In the genomic region with DNA sequence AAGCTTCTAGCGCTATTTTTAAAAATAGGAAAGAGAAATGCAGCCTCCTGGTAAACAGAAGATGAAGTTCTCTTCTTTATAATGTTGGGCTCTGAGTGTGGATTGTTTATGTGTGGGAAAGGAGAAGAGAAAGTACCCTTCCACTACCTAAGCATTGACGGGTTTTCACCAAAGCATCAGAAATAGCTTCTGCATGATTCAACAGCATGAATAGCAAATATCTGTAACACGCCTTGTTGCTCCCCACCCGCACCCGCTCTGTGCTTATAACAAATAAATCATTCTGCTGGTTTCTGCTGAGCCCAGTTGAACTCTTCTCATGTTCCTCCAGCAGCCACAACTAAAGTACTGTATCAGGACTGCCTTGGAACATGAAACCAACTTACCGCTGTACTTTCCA, we compare ENCODE assay signal across 10 cellular contexts. TPM values are rescaled to one million over a fixed set of nuclear protein-coding genes. Genes with fewer than 3 reads are reported as not detected.
DNase-seq lines count a peak whose midpoint lies in the region; ATAC-seq, FAIRE-seq and TF ChIP-seq lines count a peak whose summit lies in the region.
"Had no signal": no experiment of that assay in that cellular context is flagged by ENCODE, and none has a peak within 500 bp of the region (broad histone marks: within the 10 kb centered on the region; RNA-seq: fewer than 3 reads in every experiment).

No MANE protein-coding gene starts in this region.

- H3K9ac ChIP-seq in mesendoderm (ENCODE audit: low read length): no peak overlapping the region
- H3K9ac ChIP-seq: parathyroid adenoma had no signal

- no peaks in the 10 kb centered on the region for H3K27me3 ChIP-seq in GM23338 (ENCODE audit: insufficient read depth)
- H3K27me3 ChIP-seq in mesendoderm (ENCODE audit: insufficient read depth, low read length, poor library complexity): no peaks in the 10 kb centered on the region
- H3K27me3 ChIP-seq: dorsolateral prefrontal cortex had no signal

- no peak overlapping the region for H3K4ac ChIP-seq in mesendoderm (ENCODE audit: low read depth, low read length)

- H3K4me3 Mint-ChIP-seq in GM23338 (no peak overlapping the region), memory B cell (peak overlapping the region; percentile 85)

- ATAC-seq in GM23338 (no peak), memory B cell (ENCODE audit: low read depth) (peak; percentile 91)

- H3K27ac ChIP-seq in GM23338 (ENCODE audit: low read depth) (no peak overlapping the region), mesendoderm (ENCODE audit: low read depth, low read length) (no peak overlapping the region)
- H3K27ac ChIP-seq: parathyroid adenoma had no signal

- WGBS in mesendoderm (ENCODE audit: extremely low coverage, insufficient coverage, low lambda C conversion rate): no CpG with 5 or more reads among the region's 6 CpGs

- H4K5ac ChIP-seq in mesendoderm (ENCODE audit: low read length): no peak overlapping the region

- H2AK5ac ChIP-seq in mesendoderm (ENCODE audit: low read length): no peak overlapping the region

- TF ChIP-seq CTCF in GM23338 (conservative IDR thresholded peaks at IDR 0.05; ENCODE audit: low read depth in 2 of 2): no peak

- H3K27me3 Mint-ChIP-seq in GM23338 (ENCODE audit: insufficient read depth, low read depth, poor library complexity) (no peaks in the 10 kb centered on the region), memory B cell (no peaks in the 10 kb centered on the region)

- H2BK5ac ChIP-seq in mesendoderm (ENCODE audit: low read length): no peak overlapping the region

- H2BK15ac ChIP-seq in mesendoderm (replicated peaks; ENCODE audit: low read depth): no peak overlapping the region

- H4K20me1 ChIP-seq in GM23338 (replicated peaks; ENCODE audit: insufficient read depth): no peaks in the 10 kb centered on the region

- no peak overlapping the region for H2BK120ac ChIP-seq in mesendoderm (ENCODE audit: low read depth, low read length)

- H3K4me1 ChIP-seq in GM23338 (ENCODE audit: insufficient read depth) (no peaks in the 10 kb centered on the region), mesendoderm (ENCODE audit: control insufficient read depth, low read depth, low read length) (no peaks in the 10 kb centered on the region)
- H3K4me1 ChIP-seq: parathyroid adenoma had no signal

- H3K79me1 ChIP-seq in mesendoderm (ENCODE audit: low read length): no peaks in the 10 kb centered on the region

- no peak overlapping the region for H4K8ac ChIP-seq in mesendoderm (ENCODE audit: low read depth, low read length)

- H3K4me2 ChIP-seq in GM23338: no peak overlapping the region
- H3K4me2 ChIP-seq in mesendoderm (ENCODE audit: low read length): no peak overlapping the region

- peak; percentile 93 for FAIRE-seq in GM18507 (lab: Jason Lieb, UNC)

- H3K27ac Mint-ChIP-seq in GM23338: no peak overlapping the region
- H3K27ac Mint-ChIP-seq in memory B cell: peak overlapping the region; percentile 98

- H3K36me3 ChIP-seq in GM23338 (ENCODE audit: insufficient read depth) (no peaks in the 10 kb centered on the region), mesendoderm (ENCODE audit: control insufficient read depth, insufficient read depth, low read length) (no peaks in the 10 kb centered on the region)

- 0 out of 2 replicates have a peak, but pooled peaks cover 4% of the 10 kb centered on the region for H3K9me2 ChIP-seq in GM23338 (ENCODE audit: insufficient read depth)

- DNase-seq in GM18507 (ENCODE audit: extremely low spot score, insufficient read length, low read depth): no peak
- no peak for DNase-seq in GM23338 (ENCODE audit: low spot score)
- peak; percentile 43 for DNase-seq in M059J (ENCODE audit: low read depth)
- DNase-seq in memory B cell (ENCODE audit: low spot score in 2 of 2): peak in 1 of 2 donors; percentile 56
- no peak for DNase-seq in mesendoderm
- no peak for DNase-seq in anterior cingulate cortex (lab: John Stamatoyannopoulos, UW)
- no peak for DNase-seq in NCI-H2227 (lab: John Stamatoyannopoulos, UW; ENCODE audit: unreplicated experiment)
- DNase-seq in NCI-H146 (lab: John Stamatoyannopoulos, UW): no peak

- no peaks in the 10 kb centered on the region for H3F3A ChIP-seq in GM23338 (replicated peaks; ENCODE audit: low read depth)

- H3K9me3 Mint-ChIP-seq in GM23338 (no peaks in the 10 kb centered on the region), memory B cell (peaks cover 3% of the 10 kb centered on the region)

- H3K36me3 Mint-ChIP-seq in GM23338 (ENCODE audit: low read depth) (no peaks in the 10 kb centered on the region), memory B cell (peaks cover 15% of the 10 kb centered on the region)

- no peak overlapping the region for H3K23ac ChIP-seq in mesendoderm (ENCODE audit: low read length)

- H3K4me3 ChIP-seq in GM23338 (no peak overlapping the region), mesendoderm (ENCODE audit: low read length) (no peak overlapping the region)

- no peak overlapping the region for H3K56ac ChIP-seq in mesendoderm (ENCODE audit: low read length)

- H3K4me1 Mint-ChIP-seq in GM23338 (no peaks in the 10 kb centered on the region), memory B cell (peaks cover 45% of the 10 kb centered on the region)

- H2AFZ ChIP-seq in GM23338: 0 out of 2 replicates have a peak overlapping the region, but pooled peaks have one; percentile 11
- H2AFZ ChIP-seq: parathyroid adenoma had no signal

- no peaks in the 10 kb centered on the region for H3K79me2 ChIP-seq in GM23338 (replicated peaks; ENCODE audit: insufficient read depth)
- H3K79me2 ChIP-seq in mesendoderm (ENCODE audit: control insufficient read depth, insufficient read depth, low read length): no peaks in the 10 kb centered on the region
- H3K79me2 ChIP-seq: parathyroid adenoma had no signal

- no peak overlapping the region for H3K18ac ChIP-seq in mesendoderm (ENCODE audit: low read length)

TF ChIP-seq in GM23338, 12 proteins besides CTCF, POLR2A, EP300 and RAD21 (continues in another document):
- TF ChIP-seq EZH2 (IDR thresholded peaks at IDR 0.05; ENCODE audit: low read depth, unreplicated experiment) (no peak), JUNB (IDR thresholded peaks at IDR 0.05; ENCODE audit: unreplicated experiment) (no peak), ZNF331 (CRISPR knock-in tag; IDR thresholded peaks at IDR 0.05; ENCODE audit: low read depth) (no peak), EZH2phosphoT487 (IDR thresholded peaks at IDR 0.05; ENCODE audit: unreplicated experiment) (no peak), NANOG (IDR thresholded peaks at IDR 0.05; ENCODE audit: borderline replicate concordance) (no peak), CREB1 (CRISPR knock-in tag; IDR thresholded peaks at IDR 0.05; ENCODE audit: low read depth) (no peak), POLR2AphosphoS5 (IDR thresholded peaks at IDR 0.05; ENCODE audit: low read depth) (no peak), STAT1 (IDR thresholded peaks at IDR 0.05; ENCODE audit: unreplicated experiment) (no peak), ZNF114 (CRISPR knock-in tag; IDR thresholded peaks at IDR 0.05) (no peak)
- TF ChIP-seq, protein P1, sequence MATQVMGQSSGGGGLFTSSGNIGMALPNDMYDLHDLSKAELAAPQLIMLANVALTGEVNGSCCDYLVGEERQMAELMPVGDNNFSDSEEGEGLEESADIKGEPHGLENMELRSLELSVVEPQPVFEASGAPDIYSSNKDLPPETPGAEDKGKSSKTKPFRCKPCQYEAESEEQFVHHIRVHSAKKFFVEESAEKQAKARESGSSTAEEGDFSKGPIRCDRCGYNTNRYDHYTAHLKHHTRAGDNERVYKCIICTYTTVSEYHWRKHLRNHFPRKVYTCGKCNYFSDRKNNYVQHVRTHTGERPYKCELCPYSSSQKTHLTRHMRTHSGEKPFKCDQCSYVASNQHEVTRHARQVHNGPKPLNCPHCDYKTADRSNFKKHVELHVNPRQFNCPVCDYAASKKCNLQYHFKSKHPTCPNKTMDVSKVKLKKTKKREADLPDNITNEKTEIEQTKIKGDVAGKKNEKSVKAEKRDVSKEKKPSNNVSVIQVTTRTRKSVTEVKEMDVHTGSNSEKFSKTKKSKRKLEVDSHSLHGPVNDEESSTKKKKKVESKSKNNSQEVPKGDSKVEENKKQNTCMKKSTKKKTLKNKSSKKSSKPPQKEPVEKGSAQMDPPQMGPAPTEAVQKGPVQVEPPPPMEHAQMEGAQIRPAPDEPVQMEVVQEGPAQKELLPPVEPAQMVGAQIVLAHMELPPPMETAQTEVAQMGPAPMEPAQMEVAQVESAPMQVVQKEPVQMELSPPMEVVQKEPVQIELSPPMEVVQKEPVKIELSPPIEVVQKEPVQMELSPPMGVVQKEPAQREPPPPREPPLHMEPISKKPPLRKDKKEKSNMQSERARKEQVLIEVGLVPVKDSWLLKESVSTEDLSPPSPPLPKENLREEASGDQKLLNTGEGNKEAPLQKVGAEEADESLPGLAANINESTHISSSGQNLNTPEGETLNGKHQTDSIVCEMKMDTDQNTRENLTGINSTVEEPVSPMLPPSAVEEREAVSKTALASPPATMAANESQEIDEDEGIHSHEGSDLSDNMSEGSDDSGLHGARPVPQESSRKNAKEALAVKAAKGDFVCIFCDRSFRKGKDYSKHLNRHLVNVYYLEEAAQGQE (IDR thresholded peaks at IDR 0.05; ENCODE audit: unreplicated experiment): no peak
- TF ChIP-seq, protein P2, sequence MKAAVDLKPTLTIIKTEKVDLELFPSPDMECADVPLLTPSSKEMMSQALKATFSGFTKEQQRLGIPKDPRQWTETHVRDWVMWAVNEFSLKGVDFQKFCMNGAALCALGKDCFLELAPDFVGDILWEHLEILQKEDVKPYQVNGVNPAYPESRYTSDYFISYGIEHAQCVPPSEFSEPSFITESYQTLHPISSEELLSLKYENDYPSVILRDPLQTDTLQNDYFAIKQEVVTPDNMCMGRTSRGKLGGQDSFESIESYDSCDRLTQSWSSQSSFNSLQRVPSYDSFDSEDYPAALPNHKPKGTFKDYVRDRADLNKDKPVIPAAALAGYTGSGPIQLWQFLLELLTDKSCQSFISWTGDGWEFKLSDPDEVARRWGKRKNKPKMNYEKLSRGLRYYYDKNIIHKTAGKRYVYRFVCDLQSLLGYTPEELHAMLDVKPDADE (IDR thresholded peaks at IDR 0.05): no peak

RNA-seq across cellular contexts. Expression of a gene that starts 20.7 kb away (rescaled TPM):
- 0.23 and 0.28 TPM in 2 replicates for total RNA-seq in GM23338 (2014; rRNA removed; shearing (Covaris generic))
- polyA plus RNA-seq in GM23338 (2016; fragmentation: Nextera tagmentation; extraction: Ambion mirVana): 0.10 and 0.11 TPM in 2 replicates
- 0.10 and 0.17 TPM in 2 replicates for total RNA-seq in M059J (2014; rRNA removed; shearing (Covaris generic))
- polyA plus RNA-seq in mesendoderm (2013, experiment 1 of 2): 0.04 TPM
- 0.01 TPM for polyA plus RNA-seq in mesendoderm (2013, experiment 2 of 2)
